Comparison of ENCODE assay signal across 10 cellular contexts in genomic region chr6:106702451-106703110, GRCh38.
A peak's percentile ranks its signal among the peaks of the same experiment; 100 is the strongest.
DNase-seq lines count a peak whose midpoint lies in the region; ATAC-seq, FAIRE-seq and TF ChIP-seq lines count a peak whose summit lies in the region.
"Had no signal": no experiment of that assay in that cellular context is flagged by ENCODE, and none has a peak within 500 bp of the region (broad histone marks: within the 10 kb centered on the region; RNA-seq: fewer than 3 reads in every experiment).

No MANE protein-coding gene starts in this region.

- peak overlapping the region; percentile 8 for H3K4me3 ChIP-seq in epithelial cell of proximal tubule (ENCODE audit: low read depth, low read length)

- H3K4me3 Mint-ChIP-seq in activated naive CD4-positive, alpha-beta T cell treated with anti-CD3 and anti-CD28 coated beads for 36 hours: no peak overlapping the region

- FAIRE-seq in GM12892 (lab: Jason Lieb, UNC): peak; percentile 95
- FAIRE-seq: astrocyte had no signal

- peaks cover 22% of the 10 kb centered on the region for H3K27me3 Mint-ChIP-seq in activated naive CD4-positive, alpha-beta T cell treated with anti-CD3 and anti-CD28 coated beads for 36 hours (ENCODE audit: low read depth)

- H3K27ac Mint-ChIP-seq in activated naive CD4-positive, alpha-beta T cell treated with anti-CD3 and anti-CD28 coated beads for 36 hours: no peak overlapping the region

- no peaks in the 10 kb centered on the region for H3K4me1 Mint-ChIP-seq in activated naive CD4-positive, alpha-beta T cell treated with anti-CD3 and anti-CD28 coated beads for 36 hours (ENCODE audit: low read depth)

- DNase-seq in GM12892 (ENCODE audit: insufficient read length): peak; percentile 32
- peak; percentile 98 for DNase-seq in NAMALWA (ENCODE audit: low spot score)
- no peak for DNase-seq in epithelial cell of proximal tubule (ENCODE audit: low read depth)
- no peak for DNase-seq in OCI-M2 (lab: John Stamatoyannopoulos, UW; ENCODE audit: unreplicated experiment)
- DNase-seq in caudate nucleus (lab: John Stamatoyannopoulos, UW): no peak
- DNase-seq in activated T-cell treated with anti-CD3 and anti-CD28 coated beads, Interleukin-2, amount 50 U/mL, for 48 hours: no peak
- no peak for DNase-seq in activated naive CD4-positive, alpha-beta T cell treated with anti-CD3 and anti-CD28 coated beads for 36 hours

- peaks cover 4% of the 10 kb centered on the region for H3K9me3 Mint-ChIP-seq in activated naive CD4-positive, alpha-beta T cell treated with anti-CD3 and anti-CD28 coated beads for 36 hours

- no peak for TF ChIP-seq CTCF in epithelial cell of proximal tubule (conservative IDR thresholded peaks at IDR 0.05; ENCODE audit: low read depth, low read length)

- H3K36me3 Mint-ChIP-seq in activated naive CD4-positive, alpha-beta T cell treated with anti-CD3 and anti-CD28 coated beads for 36 hours (ENCODE audit: low read depth): no peaks in the 10 kb centered on the region

- CTCF ChIA-PET in activated naive CD4-positive, alpha-beta T cell treated with anti-CD3 and anti-CD28 coated beads for 36 hours (lab: Charles Lee): no interaction called here

- peak; percentile 97 for ATAC-seq in GM21786 (IDR thresholded peaks at IDR 0.05; ENCODE audit: unreplicated experiment)
- ATAC-seq: HCT116 had no signal

- no peak overlapping the region for H3K27ac ChIP-seq in caudate nucleus (ENCODE audit: low read depth, low read length)

- no peak for TF ChIP-seq POLR2A in GM12892 (IDR thresholded peaks at IDR 0.05; ENCODE audit: low read depth, low read length)

- intact Hi-C loops in activated naive CD4-positive, alpha-beta T cell treated with anti-CD3 and anti-CD28 coated beads for 36 hours (cut with micrococcal nuclease): no loop called here

Comparison
In these comparisons a context has a peak if more than half of its experiments do, and no peak if none do; other contexts are left out.
1. DNase-seq: peak in GM12892 (single experiment) and NAMALWA (single experiment); none in epithelial cell of proximal tubule (single experiment), OCI-M2 (single experiment), caudate nucleus (0 of 61), activated T-cell treated with anti-CD3 and anti-CD28 coated beads, Interleukin-2, amount 50 U/mL, for 48 hours (0 of 2) and activated naive CD4-positive, alpha-beta T cell treated with anti-CD3 and anti-CD28 coated beads for 36 hours (single experiment).